18 cellular contexts compared by ENCODE assay signal in the genomic region with DNA sequence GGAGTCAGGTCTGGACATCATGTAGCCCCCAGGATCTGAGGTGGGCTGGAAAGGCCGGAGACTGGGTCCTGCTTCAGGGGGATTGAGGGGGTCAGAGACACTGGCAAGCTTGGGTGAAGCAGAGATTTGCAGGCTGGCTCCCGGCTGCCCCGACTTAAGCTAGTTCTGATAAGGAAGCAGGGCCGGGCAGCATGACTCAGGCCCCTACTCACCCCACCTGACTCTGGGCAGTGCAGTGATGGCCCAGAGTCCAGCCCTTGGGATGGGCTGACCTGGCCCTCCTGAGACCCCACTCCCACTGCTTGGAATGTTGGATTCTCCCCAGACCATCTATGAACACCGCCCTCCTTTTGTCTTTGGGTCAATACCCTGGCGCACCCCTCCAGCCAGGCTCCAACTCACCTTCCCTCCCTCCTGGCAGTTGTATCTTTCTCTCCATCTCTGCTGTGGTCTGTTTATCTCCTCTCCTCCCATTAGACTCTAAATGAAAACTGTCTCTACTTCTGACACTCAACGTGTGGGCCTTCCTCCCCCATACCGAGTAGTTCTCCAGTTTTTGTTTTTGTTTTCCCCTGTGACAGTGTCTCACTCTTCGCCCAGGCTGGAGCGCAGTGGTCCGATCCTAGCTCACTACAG. TPM values are rescaled to one million over a fixed set of nuclear protein-coding genes. Genes with fewer than 3 reads are reported as not detected.
DNase-seq lines count a peak whose midpoint lies in the region; TF ChIP-seq lines count a peak whose summit lies in the region.
"Had no signal": no experiment of that assay in that cellular context is flagged by ENCODE, and none has a peak within 500 bp of the region (broad histone marks: within the 10 kb centered on the region; RNA-seq: fewer than 3 reads in every experiment).

No MANE protein-coding gene starts in this region.

- no peaks in the 10 kb centered on the region for H4K20me1 ChIP-seq in H9 (ENCODE audit: control insufficient read depth, insufficient read depth, insufficient read length)
- H4K20me1 ChIP-seq in hepatocyte (ENCODE audit: insufficient read depth, poor library complexity, severe bottlenecking): no peaks in the 10 kb centered on the region

- H3K4me2 ChIP-seq in H9 (ENCODE audit: insufficient read depth, insufficient read length, low read length): no peak overlapping the region
- H3K4me2 ChIP-seq in hepatocyte: peak overlapping the region; percentile 35

- H3K9me3 Mint-ChIP-seq in H9: no peaks in the 10 kb centered on the region; a peak in 1 of 5 replicates
- H3K9me3 Mint-ChIP-seq: IgD-negative memory B cell, immature natural killer cell had no signal

- TF ChIP-seq POLR2A in stomach (IDR thresholded peaks at IDR 0.05): no peak

- H3K36me3 Mint-ChIP-seq in H9 (ENCODE audit: insufficient read depth in 1 of 3, low read depth in 3 of 3): no peaks in the 10 kb centered on the region
- H3K36me3 Mint-ChIP-seq: IgD-negative memory B cell, immature natural killer cell had no signal

- H3K4me1 ChIP-seq in H9 (ENCODE audit: insufficient read depth, low read length): no peaks in the 10 kb centered on the region
- H3K4me1 ChIP-seq in SJSA1 (replicated peaks): peaks cover 30% of the 10 kb centered on the region
- peaks cover 29% of the 10 kb centered on the region for H3K4me1 ChIP-seq in hepatocyte (ENCODE audit: insufficient read depth)
- H3K4me1 ChIP-seq in stomach: peaks cover 0 to 10% (median 7%) of the 10 kb centered on the region in 4 donors
- H3K4me1 ChIP-seq: breast epithelium had no signal

- no peak overlapping the region for H2BK12ac ChIP-seq in H9 (ENCODE audit: insufficient read length, low read depth, low read length)

- no peak overlapping the region for H3K9ac ChIP-seq in H9 (ENCODE audit: extremely low read depth, insufficient read length, low read length)

- no peak overlapping the region for H2AK5ac ChIP-seq in H9 (ENCODE audit: insufficient read length, low read length)

- no peaks in the 10 kb centered on the region for H3K36me3 ChIP-seq in SJSA1
- no peaks in the 10 kb centered on the region for H3K36me3 ChIP-seq in hepatocyte (replicated peaks; ENCODE audit: insufficient read depth, low read depth)
- no peaks in the 10 kb centered on the region for H3K36me3 ChIP-seq in stomach
- H3K36me3 ChIP-seq: breast epithelium, ovary had no signal

- TF ChIP-seq EP300 in stomach (IDR thresholded peaks at IDR 0.05): no peak

- no peak for TF ChIP-seq CTCF in H9 (conservative IDR thresholded peaks at IDR 0.05)
- TF ChIP-seq CTCF in hepatocyte (IDR thresholded peaks at IDR 0.05; ENCODE audit: poor library complexity): no peak
- TF ChIP-seq CTCF in stomach (IDR thresholded peaks at IDR 0.05): no peak

- WGBS in H9 (ENCODE audit: extremely low coverage, insufficient read length, low lambda C conversion rate): no CpG with 5 or more reads among the region's 11 CpGs
- 59% methylated on average over 11 of the region's 11 CpGs for WGBS in hepatocyte (ENCODE audit: low lambda C conversion rate, missing lambda C conversion rate)
- 64 to 80% (median 70%) methylated on average over 10 to 11 of the region's 11 CpGs for WGBS in stomach, 5 donors

- no peak overlapping the region for H4K8ac ChIP-seq in H9 (replicated peaks; ENCODE audit: insufficient read length, low read depth, low read length)

- H3K4me3 Mint-ChIP-seq in H9: no peak overlapping the region
- H3K4me3 Mint-ChIP-seq: IgD-negative memory B cell, immature natural killer cell had no signal

- H3K18ac ChIP-seq in H9 (ENCODE audit: insufficient read length, low read depth, low read length): no peak overlapping the region

- peaks cover 0 to 11% of the 10 kb centered on the region in 2 experiments; a peak in 2 of 4 replicates for H3K4me1 Mint-ChIP-seq in H9
- H3K4me1 Mint-ChIP-seq: IgD-negative memory B cell, immature natural killer cell had no signal

- peak; percentile 26 for DNase-seq in H9
- DNase-seq in SJSA1 (ENCODE audit: low read depth in 1 of 2, low spot score in 2 of 2): peak in 1 of 2 experiments; percentile 54
- peak; percentile 82 for DNase-seq in hepatocyte (ENCODE audit: low spot score)
- DNase-seq in stomach: peak; percentile 71
- no peak for DNase-seq in T1000 (lab: John Stamatoyannopoulos, UW)
- no peak for DNase-seq in GM19238 (ENCODE audit: insufficient read length, low spot score)
- no peak for DNase-seq in NCI-H2107 treated with DMSO at 0.1 percent for 48 hours (lab: John Stamatoyannopoulos, UW; ENCODE audit: unreplicated experiment)
- DNase-seq: activated naive CD4-positive, alpha-beta T cell; DND-41; effector CD8-positive, alpha-beta T cell; foreskin melanocyte; immature natural killer cell; midbrain; NCI-H510A treated with DMSO at 0.1 percent for 48 hours; stimulated activated CD4-positive, alpha-beta T cell treated with anti-CD3 and anti-CD28 coated beads, Interleukin-12 subunit alpha, Interleukin-12 subunit beta, amount 100 ng/mL, for 4 hours had no signal

- H2BK20ac ChIP-seq in H9 (ENCODE audit: low read depth, low read length, poor library complexity, severe bottlenecking): no peak overlapping the region

- no peaks in the 10 kb centered on the region for H3K9me2 ChIP-seq in hepatocyte (replicated peaks; ENCODE audit: insufficient read depth)

- H4K91ac ChIP-seq in H9 (ENCODE audit: insufficient read length, low read depth, low read length): no peak overlapping the region

- H3K27ac Mint-ChIP-seq in H9: no peak overlapping the region; a peak in 1 of 7 replicates
- H3K27ac Mint-ChIP-seq: immature natural killer cell had no signal

- H3K23ac ChIP-seq in H9 (ENCODE audit: insufficient read length, low read depth, low read length): no peak overlapping the region

- no peaks in the 10 kb centered on the region for H3K27me3 ChIP-seq in H9 (ENCODE audit: insufficient read depth, low read length)
- H3K27me3 ChIP-seq in SJSA1 (replicated peaks): no peaks in the 10 kb centered on the region
- H3K27me3 ChIP-seq in hepatocyte: no peaks in the 10 kb centered on the region
- no peaks in the 10 kb centered on the region for H3K27me3 ChIP-seq in stomach
- H3K27me3 ChIP-seq: breast epithelium, ovary had no signal

- H3K23me2 ChIP-seq in H9 (ENCODE audit: insufficient read length, low read depth, low read length, poor library complexity, severe bottlenecking): no peaks in the 10 kb centered on the region

- H3K27me3 Mint-ChIP-seq in H9 (ENCODE audit: low read depth): no peaks in the 10 kb centered on the region; the same call in none of the 2 replicates

- no peak overlapping the region for H2BK5ac ChIP-seq in H9 (ENCODE audit: insufficient read length, low read length)

- no peak overlapping the region for H2BK120ac ChIP-seq in H9 (ENCODE audit: low read depth, low read length, poor library complexity, severe bottlenecking)

- H3K27ac ChIP-seq in H9 (ENCODE audit: insufficient read length, low read depth, low read length) (no peak overlapping the region), SJSA1 (0 out of 2 replicates have a peak overlapping the region, but pooled peaks have one; percentile 10), hepatocyte (peak overlapping the region; percentile 96), stomach (peak overlapping the region; percentile 43 to 76 (median 53))
- H3K27ac ChIP-seq: breast epithelium, ovary had no signal

- H3K9me3 ChIP-seq in H9 (ENCODE audit: control insufficient read depth, low read depth, low read length) (no peaks in the 10 kb centered on the region), SJSA1 (replicated peaks) (no peaks in the 10 kb centered on the region), hepatocyte (ENCODE audit: low read depth) (no peaks in the 10 kb centered on the region), stomach (no peaks in the 10 kb centered on the region)
- H3K9me3 ChIP-seq: breast epithelium, ovary had no signal

- H3K14ac ChIP-seq in H9 (ENCODE audit: insufficient read depth, low read length): no peak overlapping the region

- H4K5ac ChIP-seq in H9 (ENCODE audit: insufficient read length, low read depth, low read length): no peak overlapping the region

- H3K79me2 ChIP-seq in H9 (ENCODE audit: insufficient read depth, low read length) (no peaks in the 10 kb centered on the region), hepatocyte (no peaks in the 10 kb centered on the region)

- intact Hi-C loops in stomach (cut with DNase I; ENCODE audit: low total_unique reads): no loop called here

- H2AFZ ChIP-seq in H9 (ENCODE audit: low read length) (no peak overlapping the region), hepatocyte (no peak overlapping the region)

- no peak overlapping the region for H3K56ac ChIP-seq in H9 (ENCODE audit: insufficient read length, low read depth, low read length)

- H2BK15ac ChIP-seq in H9 (ENCODE audit: low read depth, low read length): no peak overlapping the region

- H3K4ac ChIP-seq in H9 (ENCODE audit: low read depth, low read length): no peak overlapping the region

- H3K4me3 ChIP-seq in SJSA1 (no peak overlapping the region), hepatocyte (no peak overlapping the region), stomach (no peak overlapping the region)
- H3K4me3 ChIP-seq: breast epithelium, ovary had no signal

- no peak overlapping the region for H3T11ph ChIP-seq in H9 (ENCODE audit: low read length)

- H3K79me1 ChIP-seq in H9 (ENCODE audit: insufficient read depth, low read depth, low read length, poor library complexity, severe bottlenecking): no peaks in the 10 kb centered on the region

RNA-seq across cellular contexts. Expression of gene LGALS3BP, which starts 21.0 kb away (rescaled TPM):
- total RNA-seq in H9 (2021) (69.8 and 76.4 TPM in 2 replicates), hepatocyte (224 and 305 TPM in 2 replicates), stomach (100 to 1,000 TPM in 4 of 5 donors, 10 to 100 TPM in 1; 94.5 to 625 (median 434) TPM)
- 485 TPM in 2 replicates for total RNA-seq in SJSA1 (2014; rRNA removed; shearing (Covaris generic))
- polyA plus RNA-seq in hepatocyte (787 and 811 TPM in 2 replicates), stomach (100 to 1,000 TPM in 2 of 3 donors, 10 to 100 TPM in 1; 63.4 to 212 (median 172) TPM)

RNA-seq across cellular contexts. Expression of gene TIMP2, which starts 33.5 kb away (rescaled TPM):
- total RNA-seq in H9 (2021) (29.0 and 30.3 TPM in 2 replicates), hepatocyte (54.7 and 63.3 TPM in 2 replicates), stomach (10 to 100 TPM; 37.4 to 100.0 (median 66.1) TPM)
- total RNA-seq in SJSA1 (2014; rRNA removed; shearing (Covaris generic)): 122 and 166 TPM in 2 replicates
- polyA plus RNA-seq in hepatocyte (20.9 and 23.3 TPM in 2 replicates), stomach (10 to 100 TPM; 20.9 to 34.4 (median 29.4) TPM)

RNA-seq across cellular contexts. Expression of gene CANT1, which starts 50.9 kb away (rescaled TPM):
- total RNA-seq in H9 (2021) (32.4 and 33.0 TPM in 2 replicates), hepatocyte (32.8 and 36.1 TPM in 2 replicates), stomach (100 to 1,000 TPM in 1 of 5 donors, 10 to 100 TPM in 4; 31.2 to 151 (median 70.1) TPM)
- 68.9 and 106 TPM in 2 replicates for total RNA-seq in SJSA1 (2014; rRNA removed; shearing (Covaris generic))
- polyA plus RNA-seq in hepatocyte (33.0 and 34.1 TPM in 2 replicates), stomach (10 to 100 TPM; 16.6 to 20.9 (median 18.1) TPM)

RNA-seq across cellular contexts. Expression of gene CEP295NL, which starts 55.7 kb away (rescaled TPM):
- total RNA-seq in H9 (2021): 0.42 and 0.66 TPM in 2 replicates
- total RNA-seq in SJSA1 (2014; rRNA removed; shearing (Covaris generic)): 0.22 and 0.34 TPM in 2 replicates
- total RNA-seq in hepatocyte: 0.44 and 0.97 TPM in 2 replicates
- 0.17 and 0.91 TPM in 2 replicates for polyA plus RNA-seq in hepatocyte
- total RNA-seq in stomach: 10 to 100 TPM in 2 of 5 donors, 1 to 10 TPM in 3; 4.2 to 23.9 (median 7.1) TPM
- polyA plus RNA-seq in stomach: under 1 TPM in 2 of 3 donors, not detected in 1; 0.31 to 0.40 TPM
- polyA plus RNA-seq: immature natural killer cell had no signal

Comparison
In these comparisons a context has a peak if more than half of its experiments do, and no peak if none do; other contexts are left out.
1. DNase-seq: peak in H9 (single experiment), hepatocyte (single experiment) and stomach (single experiment); none in T1000 (single experiment), GM19238 (single experiment) and NCI-H2107 treated with DMSO at 0.1 percent for 48 hours (single experiment).